In genomic region chr20:37358366-37359150, GRCh38 we compare ENCODE assay signal across 17 cellular contexts. TPM values are rescaled to one million over a fixed set of nuclear protein-coding genes. Genes with fewer than 3 reads are reported as not detected.
DNase-seq lines count a peak whose midpoint lies in the region; ATAC-seq and TF ChIP-seq lines count a peak whose summit lies in the region.
"Had no signal": no experiment of that assay in that cellular context is flagged by ENCODE, and none has a peak within 500 bp of the region (broad histone marks: within the 10 kb centered on the region; RNA-seq: fewer than 3 reads in every experiment).

No MANE protein-coding gene starts in this region.

- H3K27ac ChIP-seq in GM23338 (ENCODE audit: low read depth): 0 out of 2 replicates have a peak overlapping the region, but pooled peaks have one; percentile 14
- H3K27ac ChIP-seq in left lung: no peak overlapping the region
- H3K27ac ChIP-seq in dorsolateral prefrontal cortex: peak overlapping the region in 24 of 59 donors; percentile 7 to 80 (median 35)
- H3K27ac ChIP-seq: thyroid gland had no signal

- no peaks in the 10 kb centered on the region for H3K9me3 Mint-ChIP-seq in GM23338
- no peaks in the 10 kb centered on the region for H3K9me3 Mint-ChIP-seq in stimulated activated effector memory CD8-positive, alpha-beta T cell treated with anti-CD3 and anti-CD28 coated beads, Interleukin-12 subunit alpha, Interleukin-12 subunit beta, amount 100 ng/mL, for 72 hours
- H3K9me3 Mint-ChIP-seq: naive thymus-derived CD8-positive, alpha-beta T cell; T-cell had no signal

- H4K20me1 ChIP-seq in GM23338 (replicated peaks; ENCODE audit: insufficient read depth): peaks cover 7% of the 10 kb centered on the region

- H3K79me2 ChIP-seq in GM23338 (replicated peaks; ENCODE audit: insufficient read depth): peaks cover 53% of the 10 kb centered on the region

- peak overlapping the region; percentile 57 for H3K9ac ChIP-seq in adipocyte (ENCODE audit: low read length)

- peaks cover 3% of the 10 kb centered on the region; the same call in 1 of the 3 replicates for H3K36me3 Mint-ChIP-seq in GM23338 (ENCODE audit: low read depth)
- no peaks in the 10 kb centered on the region for H3K36me3 Mint-ChIP-seq in stimulated activated effector memory CD8-positive, alpha-beta T cell treated with anti-CD3 and anti-CD28 coated beads, Interleukin-12 subunit alpha, Interleukin-12 subunit beta, amount 100 ng/mL, for 72 hours
- H3K36me3 Mint-ChIP-seq: activated naive CD8-positive, alpha-beta T cell; naive thymus-derived CD8-positive, alpha-beta T cell; T-cell had no signal

- no peaks in the 10 kb centered on the region; the same call in 1 of the 2 replicates for H3K4me1 ChIP-seq in GM23338 (ENCODE audit: insufficient read depth)
- peaks cover 21% of the 10 kb centered on the region for H3K4me1 ChIP-seq in adipocyte (ENCODE audit: control insufficient read depth, insufficient read depth, low read length)
- H3K4me1 ChIP-seq in left lung: peaks cover 8 to 44% of the 10 kb centered on the region in 2 donors

- H3K4me3 ChIP-seq in GM23338 (no peak overlapping the region), adipocyte (ENCODE audit: low read length) (peak overlapping the region; percentile 24), left lung (no peak overlapping the region), dorsolateral prefrontal cortex (no peak overlapping the region)
- H3K4me3 ChIP-seq: GM12878, thyroid gland had no signal

- H3K4me3 Mint-ChIP-seq in GM23338: no peak overlapping the region; the same call in 2 of the 3 replicates
- H3K4me3 Mint-ChIP-seq in stimulated activated effector memory CD8-positive, alpha-beta T cell treated with anti-CD3 and anti-CD28 coated beads, Interleukin-12 subunit alpha, Interleukin-12 subunit beta, amount 100 ng/mL, for 72 hours: no peak overlapping the region
- H3K4me3 Mint-ChIP-seq: activated naive CD8-positive, alpha-beta T cell; naive thymus-derived CD8-positive, alpha-beta T cell; T-cell had no signal

- DNase-seq in GM23338 (ENCODE audit: low spot score) (no peak), adipocyte (ENCODE audit: low read depth) (no peak), left lung (no peak), nucleus accumbens (lab: John Stamatoyannopoulos, UW) (no peak), dorsolateral prefrontal cortex (no peak)
- DNase-seq in stimulated activated effector memory CD8-positive, alpha-beta T cell treated with anti-CD3 and anti-CD28 coated beads, Interleukin-12 subunit alpha, Interleukin-12 subunit beta, amount 100 ng/mL, for 72 hours (ENCODE audit: low spot score in 2 of 2): no peak
- DNase-seq: activated CD4-positive, alpha-beta T cell treated with anti-CD3 and anti-CD28 coated beads, Interleukin-2, amount 50 U/mL, for 4 hours; effector memory CD4-positive, alpha-beta T cell; naive thymus-derived CD8-positive, alpha-beta T cell; NCI-H1105 treated with DMSO at 0.1 percent for 48 hours; stimulated activated CD4-positive, alpha-beta T cell treated with anti-CD3 and anti-CD28 coated beads, Interleukin-4, amount 100 ng/mL, for 1 hour; thyroid gland had no signal

- H2AFZ ChIP-seq in GM23338: no peak overlapping the region

- no peaks in the 10 kb centered on the region for H3F3A ChIP-seq in GM23338 (replicated peaks; ENCODE audit: low read depth)

- H3K9me3 ChIP-seq in adipocyte (ENCODE audit: control insufficient read depth, low read length) (no peaks in the 10 kb centered on the region), left lung (no peaks in the 10 kb centered on the region)
- H3K9me3 ChIP-seq: thyroid gland had no signal

- no peaks in the 10 kb centered on the region for H3K36me3 ChIP-seq in GM23338 (ENCODE audit: insufficient read depth)
- H3K36me3 ChIP-seq in adipocyte (ENCODE audit: control insufficient read depth, insufficient read depth, low read length, severe bottlenecking): peaks cover 7% of the 10 kb centered on the region
- H3K36me3 ChIP-seq in left lung: no peaks in the 10 kb centered on the region
- H3K36me3 ChIP-seq: thyroid gland had no signal

- H3K4me1 Mint-ChIP-seq in GM23338: peaks cover 17% of the 10 kb centered on the region; the same call in 2 of the 3 replicates
- peaks cover 20% of the 10 kb centered on the region for H3K4me1 Mint-ChIP-seq in stimulated activated effector memory CD8-positive, alpha-beta T cell treated with anti-CD3 and anti-CD28 coated beads, Interleukin-12 subunit alpha, Interleukin-12 subunit beta, amount 100 ng/mL, for 72 hours

- H3K27ac Mint-ChIP-seq in GM23338: peak overlapping the region; percentile 19; the same call in 1 of the 2 replicates
- H3K27ac Mint-ChIP-seq in stimulated activated effector memory CD8-positive, alpha-beta T cell treated with anti-CD3 and anti-CD28 coated beads, Interleukin-12 subunit alpha, Interleukin-12 subunit beta, amount 100 ng/mL, for 72 hours: peak overlapping the region; percentile 58
- H3K27ac Mint-ChIP-seq: activated naive CD8-positive, alpha-beta T cell; T-cell had no signal

- intact Hi-C loops in left lung (cut with DNase I) (no loop called here), dorsolateral prefrontal cortex (cut with DNase I) (no loop called here)

- H3K27me3 ChIP-seq in GM23338 (ENCODE audit: insufficient read depth): no peaks in the 10 kb centered on the region
- H3K27me3 ChIP-seq in adipocyte (replicated peaks; ENCODE audit: control insufficient read depth, insufficient read depth, low read length): no peaks in the 10 kb centered on the region
- H3K27me3 ChIP-seq in left lung: no peaks in the 10 kb centered on the region
- H3K27me3 ChIP-seq in dorsolateral prefrontal cortex: peaks cover 0 to 5% (median 0%) of the 10 kb centered on the region in 45 donors
- H3K27me3 ChIP-seq: thyroid gland had no signal

- TF ChIP-seq CTCF in GM23338 (conservative IDR thresholded peaks at IDR 0.05; ENCODE audit: low read depth in 2 of 2) (no peak), left lung (IDR thresholded peaks at IDR 0.05) (no peak), dorsolateral prefrontal cortex (IDR thresholded peaks at IDR 0.05 in 54 of 56, conservative IDR thresholded peaks at IDR 0.05 in 2 of 56; ENCODE audit: low read depth in 1 of 56, partially characterized antibody in 56 of 56) (no peak)

- no peaks in the 10 kb centered on the region for H3K9me2 ChIP-seq in GM23338 (ENCODE audit: insufficient read depth)

- ATAC-seq in GM23338 (no peak), left lung (peak; percentile 55), GM18502 (IDR thresholded peaks at IDR 0.05; ENCODE audit: poor library complexity, unreplicated experiment) (no peak), HG02870 (IDR thresholded peaks at IDR 0.05; ENCODE audit: unreplicated experiment) (no peak)
- ATAC-seq in stimulated activated effector memory CD8-positive, alpha-beta T cell treated with anti-CD3 and anti-CD28 coated beads, Interleukin-12 subunit alpha, Interleukin-12 subunit beta, amount 100 ng/mL, for 72 hours: no peak
- ATAC-seq: naive thymus-derived CD8-positive, alpha-beta T cell; T-cell had no signal

- H3K27me3 Mint-ChIP-seq in GM23338 (ENCODE audit: insufficient read depth, low read depth, poor library complexity): peaks cover 5% of the 10 kb centered on the region
- H3K27me3 Mint-ChIP-seq: activated naive CD8-positive, alpha-beta T cell; T-cell had no signal

- H3K4me2 ChIP-seq in GM23338: no peak overlapping the region

TF ChIP-seq in GM23338, 12 proteins besides CTCF, POLR2A, EP300 and RAD21:
- no peak for TF ChIP-seq JUNB (IDR thresholded peaks at IDR 0.05; ENCODE audit: unreplicated experiment)
- TF ChIP-seq CREB1 (CRISPR knock-in tag; IDR thresholded peaks at IDR 0.05; ENCODE audit: low read depth): no peak
- TF ChIP-seq ZNF114 (CRISPR knock-in tag; IDR thresholded peaks at IDR 0.05): no peak

RNA-seq across cellular contexts. Expression of gene SRC, which starts 12.6 kb away (rescaled TPM):
- total RNA-seq in GM23338 (2014; rRNA removed; shearing (Covaris generic)): 25.9 and 34.6 TPM in 2 replicates
- 7.1 and 8.0 TPM in 2 replicates for polyA plus RNA-seq in GM23338 (2016; fragmentation: Nextera tagmentation; extraction: Ambion mirVana)
- 10 to 100 TPM; 37.4 to 53.5 TPM for total RNA-seq in left lung
- 10 to 100 TPM; 14.4 to 53.8 (median 34.1) TPM for total RNA-seq in dorsolateral prefrontal cortex
